8 cellular contexts compared by ENCODE assay signal in genomic region chr10:119597405-119598186, GRCh38. TPM values are rescaled to one million over a fixed set of nuclear protein-coding genes. Genes with fewer than 3 reads are reported as not detected.
DNase-seq lines count a peak whose midpoint lies in the region; ATAC-seq, FAIRE-seq and TF ChIP-seq lines count a peak whose summit lies in the region.

No MANE protein-coding gene starts in this region.

- TF ChIP-seq CTCF in C4-2B (conservative IDR thresholded peaks at IDR 0.05) (no peak), tibial nerve (IDR thresholded peaks at IDR 0.05) (no peak)

- no peaks in the 10 kb centered on the region for H3K27me3 Mint-ChIP-seq in activated CD4-positive, alpha-beta memory T cell treated with anti-CD3 and anti-CD28 coated beads, Interleukin-2, amount 10 ng/mL, durations not matched to agents 7 days and 5 days
- H3K27me3 Mint-ChIP-seq in immature natural killer cell (ENCODE audit: low read depth in 3 of 3): peaks cover 5 to 10% (median 8%) of the 10 kb centered on the region in 3 donors

- 47 to 48% methylated on average over 21 of the region's 21 CpGs for WGBS in tibial nerve, 2 donors

- CTCF ChIA-PET in activated CD4-positive, alpha-beta memory T cell treated with anti-CD3 and anti-CD28 coated beads, Interleukin-2, amount 10 ng/mL, durations not matched to agents 7 days and 5 days (lab: Charles Lee): interaction anchor here (1.3 kb wide), 1 partner anchor 55 kb away, joined by 3 read pairs; no protein-coding TSS in a partner anchor

- no peak for TF ChIP-seq POLR2A in tibial nerve (IDR thresholded peaks at IDR 0.05)
- no peak for TF ChIP-seq POLR2A in H54 (IDR thresholded peaks at IDR 0.05; ENCODE audit: low read depth, low read length)

- POLR2A ChIA-PET in activated CD4-positive, alpha-beta memory T cell treated with anti-CD3 and anti-CD28 coated beads, Interleukin-2, amount 10 ng/mL, durations not matched to agents 7 days and 5 days (lab: Charles Lee): interaction anchor here (0.6 to 3.7 kb wide), 10 partner anchors 11 to 390 kb away, joined by 3 to 19 read pairs (median 3); partner anchors contain the start of genes BAG3, GRK5, MCMBP and RGS10

- peaks cover 36% of the 10 kb centered on the region for H3K4me1 Mint-ChIP-seq in activated CD4-positive, alpha-beta memory T cell treated with anti-CD3 and anti-CD28 coated beads, Interleukin-2, amount 10 ng/mL, durations not matched to agents 7 days and 5 days
- H3K4me1 Mint-ChIP-seq in immature natural killer cell: peaks cover 42 to 44% of the 10 kb centered on the region in 2 donors

- H3K9me3 ChIP-seq in tibial nerve: no peaks in the 10 kb centered on the region

- peaks cover 0 to 7% (median 0%) of the 10 kb centered on the region in 3 donors for H3K36me3 ChIP-seq in tibial nerve

- H3K4me3 Mint-ChIP-seq in activated CD4-positive, alpha-beta memory T cell treated with anti-CD3 and anti-CD28 coated beads, Interleukin-2, amount 10 ng/mL, durations not matched to agents 7 days and 5 days: peak overlapping the region; percentile 92
- peak overlapping the region; percentile 91 to 99 (median 99) for H3K4me3 Mint-ChIP-seq in immature natural killer cell

- H3K36me3 Mint-ChIP-seq in activated CD4-positive, alpha-beta memory T cell treated with anti-CD3 and anti-CD28 coated beads, Interleukin-2, amount 10 ng/mL, durations not matched to agents 7 days and 5 days (ENCODE audit: low read depth): peaks cover 23% of the 10 kb centered on the region
- peaks cover 0 to 4% (median 0%) of the 10 kb centered on the region in 3 donors for H3K36me3 Mint-ChIP-seq in immature natural killer cell

- peak; percentile 24 for ATAC-seq in GM21529 (IDR thresholded peaks at IDR 0.05; ENCODE audit: unreplicated experiment)
- ATAC-seq in GM19397 (IDR thresholded peaks at IDR 0.05; ENCODE audit: unreplicated experiment): no peak

- no peak for DNase-seq in activated CD4-positive, alpha-beta memory T cell treated with anti-CD3 and anti-CD28 coated beads, Interleukin-2, amount 10 ng/mL, durations not matched to agents 7 days and 5 days
- no peak for DNase-seq in immature natural killer cell
- DNase-seq in tibial nerve (ENCODE audit: low spot score in 2 of 2): no peak
- DNase-seq in H54 (ENCODE audit: insufficient read length, low spot score): no peak
- no peak for DNase-seq in activated CD4-positive, alpha-beta T cell treated with anti-CD3 and anti-CD28 coated beads, Interleukin-2, amount 50 U/mL, for 1 hour

- peak overlapping the region; percentile 33 to 81 (median 68) for H3K4me3 ChIP-seq in tibial nerve

- H3K27ac ChIP-seq in C4-2B (peak overlapping the region; percentile 97), tibial nerve (peak overlapping the region; percentile 91 to 99 (median 96))

- peak overlapping the region; percentile 97 for H3K27ac Mint-ChIP-seq in activated CD4-positive, alpha-beta memory T cell treated with anti-CD3 and anti-CD28 coated beads, Interleukin-2, amount 10 ng/mL, durations not matched to agents 7 days and 5 days
- peak overlapping the region; percentile 87 to 99 (median 98) for H3K27ac Mint-ChIP-seq in immature natural killer cell

- peaks cover 0 to 39% (median 25%) of the 10 kb centered on the region in 4 donors for H3K4me1 ChIP-seq in tibial nerve

- no peaks in the 10 kb centered on the region for H3K9me3 Mint-ChIP-seq in activated CD4-positive, alpha-beta memory T cell treated with anti-CD3 and anti-CD28 coated beads, Interleukin-2, amount 10 ng/mL, durations not matched to agents 7 days and 5 days
- no peaks in the 10 kb centered on the region for H3K9me3 Mint-ChIP-seq in immature natural killer cell

- no peak for FAIRE-seq in H54 (lab: Jason Lieb, UNC)

- H3K27me3 ChIP-seq in tibial nerve: no peaks in the 10 kb centered on the region

- no peak for TF ChIP-seq EP300 in tibial nerve (IDR thresholded peaks at IDR 0.05)

RNA-seq across cellular contexts. Expression of gene TIAL1, which starts 0.8 kb away (rescaled TPM):
- total RNA-seq in activated CD4-positive, alpha-beta memory T cell treated with anti-CD3 and anti-CD28 coated beads, Interleukin-2, amount 10 ng/mL, durations not matched to agents 7 days and 5 days: 100 to 1,000 TPM; 168 to 170 TPM
- 10 to 100 TPM in 2 of 3 donors, 1 to 10 TPM in 1; 5.5 to 14.2 (median 10.9) TPM for polyA plus RNA-seq in immature natural killer cell
- total RNA-seq in tibial nerve: 100 to 1,000 TPM in 1 of 4 donors, 10 to 100 TPM in 3; 53.0 to 103 (median 87.2) TPM

RNA-seq across cellular contexts. Expression of gene BAG3, which starts 53.6 kb away (rescaled TPM):
- total RNA-seq in activated CD4-positive, alpha-beta memory T cell treated with anti-CD3 and anti-CD28 coated beads, Interleukin-2, amount 10 ng/mL, durations not matched to agents 7 days and 5 days: 10 to 100 TPM; 26.3 to 27.2 TPM
- polyA plus RNA-seq in immature natural killer cell: 1 to 10 TPM in 2 of 3 donors, under 1 TPM in 1; 0.57 to 3.1 (median 2.2) TPM
- 10 to 100 TPM; 23.8 to 38.4 (median 32.0) TPM for total RNA-seq in tibial nerve

RNA-seq across cellular contexts. Expression of gene RGS10, which starts 55.1 kb away (rescaled TPM):
- total RNA-seq in activated CD4-positive, alpha-beta memory T cell treated with anti-CD3 and anti-CD28 coated beads, Interleukin-2, amount 10 ng/mL, durations not matched to agents 7 days and 5 days: 100 to 1,000 TPM; 137 to 140 TPM
- polyA plus RNA-seq in immature natural killer cell: 10 to 100 TPM; 11.8 to 48.4 (median 40.7) TPM
- total RNA-seq in tibial nerve: 10 to 100 TPM; 18.6 to 32.6 (median 28.4) TPM

Comparison
In these comparisons a context has a peak if more than half of its experiments do, and no peak if none do; other contexts are left out.
1. RNA of gene RGS10, which starts 55.1 kb away (total RNA-seq): 137 to 140 TPM in activated CD4-positive, alpha-beta memory T cell treated with anti-CD3 and anti-CD28 coated beads, Interleukin-2, amount 10 ng/mL, durations not matched to agents 7 days and 5 days; 18.6 to 32.6 TPM in tibial nerve; every median in the first group is over 4 times any median in the second.